Comparison of ENCODE assay signal across 1 cellular context in the genomic region with DNA sequence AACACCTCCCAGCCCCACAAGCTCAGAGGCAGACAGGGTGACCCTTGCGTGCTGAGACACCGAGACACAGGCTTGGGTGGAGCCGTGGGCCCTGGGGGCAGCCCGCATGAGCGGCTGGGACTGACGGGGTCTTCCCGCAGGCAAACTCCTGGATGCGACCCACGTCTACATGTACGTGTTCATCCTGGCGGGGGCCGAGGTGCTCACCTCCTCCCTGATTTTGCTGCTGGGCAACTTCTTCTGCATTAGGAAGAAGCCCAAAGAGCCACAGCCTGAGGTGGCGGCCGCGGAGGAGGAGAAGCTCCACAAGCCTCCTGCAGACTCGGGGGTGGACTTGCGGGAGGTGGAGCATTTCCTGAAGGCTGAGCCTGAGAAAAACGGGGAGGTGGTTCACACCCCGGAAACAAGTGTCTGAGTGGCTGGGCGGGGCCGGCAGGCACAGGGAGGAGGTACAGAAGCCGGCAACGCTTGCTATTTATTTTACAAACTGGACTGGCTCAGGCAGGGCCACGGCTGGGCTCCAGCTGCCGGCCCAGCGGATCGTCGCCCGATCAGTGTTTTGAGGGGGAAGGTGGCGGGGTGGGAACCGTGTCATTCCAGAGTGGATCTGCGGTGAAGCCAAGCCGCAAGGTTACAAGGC.
A peak's percentile ranks its signal among the peaks of the same experiment; 100 is the strongest.
TF ChIP-seq lines count a peak whose summit lies in the region.

No MANE protein-coding gene starts in this region.

TF ChIP-seq in K562, 482 proteins besides CTCF, POLR2A, EP300 and RAD21 (continued from another document and continues in another):
- TF ChIP-seq REST (CRISPR knock-in tag; IDR thresholded peaks at IDR 0.05; ENCODE audit: low read depth) (no peak), KAT2B (IDR thresholded peaks at IDR 0.05; ENCODE audit: low read depth, low read length) (no peak), SETDB1 (IDR thresholded peaks at IDR 0.05; ENCODE audit: low read length) (no peak), KDM4B (IDR thresholded peaks at IDR 0.05; ENCODE audit: borderline replicate concordance in 2 of 2, low read depth in 1 of 2) (no peak), MEF2D (tag; conservative IDR thresholded peaks at IDR 0.05; ENCODE audit: low read depth) (peak; percentile 67; the same call in 1 of the 2 replicates), FOS (IDR thresholded peaks at IDR 0.05; ENCODE audit: extremely low read depth, insufficient read length) (no peak), SRSF9 (IDR thresholded peaks at IDR 0.05; ENCODE audit: borderline replicate concordance, low read depth, low read length) (no peak), VEZF1 (CRISPR knock-in tag; IDR thresholded peaks at IDR 0.05) (peak; percentile 72), COPS2 (conservative IDR thresholded peaks at IDR 0.05) (no peak), ZNF197 (CRISPR knock-in tag; IDR thresholded peaks at IDR 0.05; ENCODE audit: low read depth) (no peak), MEIS2 (IDR thresholded peaks at IDR 0.05; ENCODE audit: partially characterized antibody) (no peak), TBP (optimal IDR thresholded peaks at IDR 0.05; ENCODE audit: low read depth, low read length) (peak; percentile 56), PTRF (tag; IDR thresholded peaks at IDR 0.05) (no peak), TEAD1 (CRISPR knock-in tag; IDR thresholded peaks at IDR 0.05) (0 out of 4 replicates have a peak, but pooled peaks of 1 of the 2 experiments have one; percentile 58), DPF2 (IDR thresholded peaks at IDR 0.05) (peak; percentile 33; the same call in 1 of the 2 replicates), ELF2 (CRISPR knock-in tag; IDR thresholded peaks at IDR 0.05) (no peak), NCOA1 (IDR thresholded peaks at IDR 0.05; ENCODE audit: low read depth) (no peak), HDGF (IDR thresholded peaks at IDR 0.05) (peak; percentile 39; the same call in 1 of the 2 replicates), CSDE1 (IDR thresholded peaks at IDR 0.05) (no peak), KHSRP (IDR thresholded peaks at IDR 0.05) (no peak), TRIM28 (IDR thresholded peaks at IDR 0.05) (no peak), HIVEP1 (CRISPR knock-in tag; IDR thresholded peaks at IDR 0.05) (no peak), ZNF445 (CRISPR knock-in tag; IDR thresholded peaks at IDR 0.05; ENCODE audit: low read depth) (no peak), GTF2E2 (tag; IDR thresholded peaks at IDR 0.05) (no peak), HCFC1 (IDR thresholded peaks at IDR 0.05; ENCODE audit: low read depth, low read length) (no peak)
- TF ChIP-seq, protein P1, sequence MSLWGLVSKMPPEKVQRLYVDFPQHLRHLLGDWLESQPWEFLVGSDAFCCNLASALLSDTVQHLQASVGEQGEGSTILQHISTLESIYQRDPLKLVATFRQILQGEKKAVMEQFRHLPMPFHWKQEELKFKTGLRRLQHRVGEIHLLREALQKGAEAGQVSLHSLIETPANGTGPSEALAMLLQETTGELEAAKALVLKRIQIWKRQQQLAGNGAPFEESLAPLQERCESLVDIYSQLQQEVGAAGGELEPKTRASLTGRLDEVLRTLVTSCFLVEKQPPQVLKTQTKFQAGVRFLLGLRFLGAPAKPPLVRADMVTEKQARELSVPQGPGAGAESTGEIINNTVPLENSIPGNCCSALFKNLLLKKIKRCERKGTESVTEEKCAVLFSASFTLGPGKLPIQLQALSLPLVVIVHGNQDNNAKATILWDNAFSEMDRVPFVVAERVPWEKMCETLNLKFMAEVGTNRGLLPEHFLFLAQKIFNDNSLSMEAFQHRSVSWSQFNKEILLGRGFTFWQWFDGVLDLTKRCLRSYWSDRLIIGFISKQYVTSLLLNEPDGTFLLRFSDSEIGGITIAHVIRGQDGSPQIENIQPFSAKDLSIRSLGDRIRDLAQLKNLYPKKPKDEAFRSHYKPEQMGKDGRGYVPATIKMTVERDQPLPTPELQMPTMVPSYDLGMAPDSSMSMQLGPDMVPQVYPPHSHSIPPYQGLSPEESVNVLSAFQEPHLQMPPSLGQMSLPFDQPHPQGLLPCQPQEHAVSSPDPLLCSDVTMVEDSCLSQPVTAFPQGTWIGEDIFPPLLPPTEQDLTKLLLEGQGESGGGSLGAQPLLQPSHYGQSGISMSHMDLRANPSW (CRISPR knock-in tag; IDR thresholded peaks at IDR 0.05): peak; percentile 94
- TF ChIP-seq, protein P2, sequence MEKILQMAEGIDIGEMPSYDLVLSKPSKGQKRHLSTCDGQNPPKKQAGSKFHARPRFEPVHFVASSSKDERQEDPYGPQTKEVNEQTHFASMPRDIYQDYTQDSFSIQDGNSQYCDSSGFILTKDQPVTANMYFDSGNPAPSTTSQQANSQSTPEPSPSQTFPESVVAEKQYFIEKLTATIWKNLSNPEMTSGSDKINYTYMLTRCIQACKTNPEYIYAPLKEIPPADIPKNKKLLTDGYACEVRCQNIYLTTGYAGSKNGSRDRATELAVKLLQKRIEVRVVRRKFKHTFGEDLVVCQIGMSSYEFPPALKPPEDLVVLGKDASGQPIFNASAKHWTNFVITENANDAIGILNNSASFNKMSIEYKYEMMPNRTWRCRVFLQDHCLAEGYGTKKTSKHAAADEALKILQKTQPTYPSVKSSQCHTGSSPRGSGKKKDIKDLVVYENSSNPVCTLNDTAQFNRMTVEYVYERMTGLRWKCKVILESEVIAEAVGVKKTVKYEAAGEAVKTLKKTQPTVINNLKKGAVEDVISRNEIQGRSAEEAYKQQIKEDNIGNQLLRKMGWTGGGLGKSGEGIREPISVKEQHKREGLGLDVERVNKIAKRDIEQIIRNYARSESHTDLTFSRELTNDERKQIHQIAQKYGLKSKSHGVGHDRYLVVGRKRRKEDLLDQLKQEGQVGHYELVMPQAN (IDR thresholded peaks at IDR 0.05; ENCODE audit: borderline replicate concordance): no peak; the same call in 1 of the 2 replicates
- TF ChIP-seq, protein P3, sequence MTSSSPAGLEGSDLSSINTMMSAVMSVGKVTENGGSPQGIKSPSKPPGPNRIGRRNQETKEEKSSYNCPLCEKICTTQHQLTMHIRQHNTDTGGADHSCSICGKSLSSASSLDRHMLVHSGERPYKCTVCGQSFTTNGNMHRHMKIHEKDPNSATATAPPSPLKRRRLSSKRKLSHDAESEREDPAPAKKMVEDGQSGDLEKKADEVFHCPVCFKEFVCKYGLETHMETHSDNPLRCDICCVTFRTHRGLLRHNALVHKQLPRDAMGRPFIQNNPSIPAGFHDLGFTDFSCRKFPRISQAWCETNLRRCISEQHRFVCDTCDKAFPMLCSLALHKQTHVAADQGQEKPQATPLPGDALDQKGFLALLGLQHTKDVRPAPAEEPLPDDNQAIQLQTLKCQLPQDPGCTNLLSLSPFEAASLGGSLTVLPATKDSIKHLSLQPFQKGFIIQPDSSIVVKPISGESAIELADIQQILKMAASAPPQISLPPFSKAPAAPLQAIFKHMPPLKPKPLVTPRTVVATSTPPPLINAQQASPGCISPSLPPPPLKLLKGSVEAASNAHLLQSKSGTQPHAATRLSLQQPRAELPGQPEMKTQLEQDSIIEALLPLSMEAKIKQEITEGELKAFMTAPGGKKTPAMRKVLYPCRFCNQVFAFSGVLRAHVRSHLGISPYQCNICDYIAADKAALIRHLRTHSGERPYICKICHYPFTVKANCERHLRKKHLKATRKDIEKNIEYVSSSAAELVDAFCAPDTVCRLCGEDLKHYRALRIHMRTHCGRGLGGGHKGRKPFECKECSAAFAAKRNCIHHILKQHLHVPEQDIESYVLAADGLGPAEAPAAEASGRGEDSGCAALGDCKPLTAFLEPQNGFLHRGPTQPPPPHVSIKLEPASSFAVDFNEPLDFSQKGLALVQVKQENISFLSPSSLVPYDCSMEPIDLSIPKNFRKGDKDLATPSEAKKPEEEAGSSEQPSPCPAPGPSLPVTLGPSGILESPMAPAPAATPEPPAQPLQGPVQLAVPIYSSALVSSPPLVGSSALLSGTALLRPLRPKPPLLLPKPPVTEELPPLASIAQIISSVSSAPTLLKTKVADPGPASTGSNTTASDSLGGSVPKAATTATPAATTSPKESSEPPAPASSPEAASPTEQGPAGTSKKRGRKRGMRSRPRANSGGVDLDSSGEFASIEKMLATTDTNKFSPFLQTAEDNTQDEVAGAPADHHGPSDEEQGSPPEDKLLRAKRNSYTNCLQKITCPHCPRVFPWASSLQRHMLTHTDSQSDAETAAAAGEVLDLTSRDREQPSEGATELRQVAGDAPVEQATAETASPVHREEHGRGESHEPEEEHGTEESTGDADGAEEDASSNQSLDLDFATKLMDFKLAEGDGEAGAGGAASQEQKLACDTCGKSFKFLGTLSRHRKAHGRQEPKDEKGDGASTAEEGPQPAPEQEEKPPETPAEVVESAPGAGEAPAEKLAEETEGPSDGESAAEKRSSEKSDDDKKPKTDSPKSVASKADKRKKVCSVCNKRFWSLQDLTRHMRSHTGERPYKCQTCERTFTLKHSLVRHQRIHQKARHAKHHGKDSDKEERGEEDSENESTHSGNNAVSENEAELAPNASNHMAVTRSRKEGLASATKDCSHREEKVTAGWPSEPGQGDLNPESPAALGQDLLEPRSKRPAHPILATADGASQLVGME (CRISPR knock-in tag; IDR thresholded peaks at IDR 0.05): no peak
- TF ChIP-seq, protein P4, sequence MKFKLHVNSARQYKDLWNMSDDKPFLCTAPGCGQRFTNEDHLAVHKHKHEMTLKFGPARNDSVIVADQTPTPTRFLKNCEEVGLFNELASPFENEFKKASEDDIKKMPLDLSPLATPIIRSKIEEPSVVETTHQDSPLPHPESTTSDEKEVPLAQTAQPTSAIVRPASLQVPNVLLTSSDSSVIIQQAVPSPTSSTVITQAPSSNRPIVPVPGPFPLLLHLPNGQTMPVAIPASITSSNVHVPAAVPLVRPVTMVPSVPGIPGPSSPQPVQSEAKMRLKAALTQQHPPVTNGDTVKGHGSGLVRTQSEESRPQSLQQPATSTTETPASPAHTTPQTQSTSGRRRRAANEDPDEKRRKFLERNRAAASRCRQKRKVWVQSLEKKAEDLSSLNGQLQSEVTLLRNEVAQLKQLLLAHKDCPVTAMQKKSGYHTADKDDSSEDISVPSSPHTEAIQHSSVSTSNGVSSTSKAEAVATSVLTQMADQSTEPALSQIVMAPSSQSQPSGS (CRISPR knock-in tag; IDR thresholded peaks at IDR 0.05): no peak
- TF ChIP-seq, protein P5, sequence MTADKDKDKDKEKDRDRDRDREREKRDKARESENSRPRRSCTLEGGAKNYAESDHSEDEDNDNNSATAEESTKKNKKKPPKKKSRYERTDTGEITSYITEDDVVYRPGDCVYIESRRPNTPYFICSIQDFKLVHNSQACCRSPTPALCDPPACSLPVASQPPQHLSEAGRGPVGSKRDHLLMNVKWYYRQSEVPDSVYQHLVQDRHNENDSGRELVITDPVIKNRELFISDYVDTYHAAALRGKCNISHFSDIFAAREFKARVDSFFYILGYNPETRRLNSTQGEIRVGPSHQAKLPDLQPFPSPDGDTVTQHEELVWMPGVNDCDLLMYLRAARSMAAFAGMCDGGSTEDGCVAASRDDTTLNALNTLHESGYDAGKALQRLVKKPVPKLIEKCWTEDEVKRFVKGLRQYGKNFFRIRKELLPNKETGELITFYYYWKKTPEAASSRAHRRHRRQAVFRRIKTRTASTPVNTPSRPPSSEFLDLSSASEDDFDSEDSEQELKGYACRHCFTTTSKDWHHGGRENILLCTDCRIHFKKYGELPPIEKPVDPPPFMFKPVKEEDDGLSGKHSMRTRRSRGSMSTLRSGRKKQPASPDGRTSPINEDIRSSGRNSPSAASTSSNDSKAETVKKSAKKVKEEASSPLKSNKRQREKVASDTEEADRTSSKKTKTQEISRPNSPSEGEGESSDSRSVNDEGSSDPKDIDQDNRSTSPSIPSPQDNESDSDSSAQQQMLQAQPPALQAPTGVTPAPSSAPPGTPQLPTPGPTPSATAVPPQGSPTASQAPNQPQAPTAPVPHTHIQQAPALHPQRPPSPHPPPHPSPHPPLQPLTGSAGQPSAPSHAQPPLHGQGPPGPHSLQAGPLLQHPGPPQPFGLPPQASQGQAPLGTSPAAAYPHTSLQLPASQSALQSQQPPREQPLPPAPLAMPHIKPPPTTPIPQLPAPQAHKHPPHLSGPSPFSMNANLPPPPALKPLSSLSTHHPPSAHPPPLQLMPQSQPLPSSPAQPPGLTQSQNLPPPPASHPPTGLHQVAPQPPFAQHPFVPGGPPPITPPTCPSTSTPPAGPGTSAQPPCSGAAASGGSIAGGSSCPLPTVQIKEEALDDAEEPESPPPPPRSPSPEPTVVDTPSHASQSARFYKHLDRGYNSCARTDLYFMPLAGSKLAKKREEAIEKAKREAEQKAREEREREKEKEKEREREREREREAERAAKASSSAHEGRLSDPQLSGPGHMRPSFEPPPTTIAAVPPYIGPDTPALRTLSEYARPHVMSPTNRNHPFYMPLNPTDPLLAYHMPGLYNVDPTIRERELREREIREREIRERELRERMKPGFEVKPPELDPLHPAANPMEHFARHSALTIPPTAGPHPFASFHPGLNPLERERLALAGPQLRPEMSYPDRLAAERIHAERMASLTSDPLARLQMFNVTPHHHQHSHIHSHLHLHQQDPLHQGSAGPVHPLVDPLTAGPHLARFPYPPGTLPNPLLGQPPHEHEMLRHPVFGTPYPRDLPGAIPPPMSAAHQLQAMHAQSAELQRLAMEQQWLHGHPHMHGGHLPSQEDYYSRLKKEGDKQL (CRISPR knock-in tag; IDR thresholded peaks at IDR 0.05; ENCODE audit: borderline replicate concordance): no peak
